ENCODE assay signal across 12 cellular contexts in genomic region chr12:109827566-109828550, GRCh38. TPM values are rescaled to one million over a fixed set of nuclear protein-coding genes. Genes with fewer than 3 reads are reported as not detected.
A peak's percentile ranks its signal among the peaks of the same experiment; 100 is the strongest.
DNase-seq lines count a peak whose midpoint lies in the region; ATAC-seq and TF ChIP-seq lines count a peak whose summit lies in the region.
"Had no signal": no experiment of that assay in that cellular context is flagged by ENCODE, and none has a peak within 500 bp of the region (broad histone marks: within the 10 kb centered on the region; RNA-seq: fewer than 3 reads in every experiment).

No MANE protein-coding gene starts in this region.

- no peaks in the 10 kb centered on the region for H3K36me3 Mint-ChIP-seq in CD4-positive, CD25-positive, alpha-beta regulatory T cell
- H3K36me3 Mint-ChIP-seq in WTC11: no peaks in the 10 kb centered on the region

- intact Hi-C loops in cardiac septum (cut with DNase I): no loop called here

- no peak overlapping the region for H3K4me2 ChIP-seq in osteoblast (ENCODE audit: insufficient read depth, low read length)

- H3K27ac ChIP-seq in CD4-positive, CD25-positive, alpha-beta regulatory T cell (ENCODE audit: insufficient read depth, low read length, poor library complexity, severe bottlenecking): no peak overlapping the region
- no peak overlapping the region for H3K27ac ChIP-seq in osteoblast (ENCODE audit: low read depth, low read length)

- DNase-seq in CD4-positive, CD25-positive, alpha-beta regulatory T cell: no peak
- DNase-seq in SKM-1 (lab: John Stamatoyannopoulos, UW; ENCODE audit: unreplicated experiment): peak; percentile 78
- DNase-seq in cardiac septum (ENCODE audit: low spot score): peak; percentile 91
- peak; percentile 73 for DNase-seq in osteoblast (ENCODE audit: insufficient read length, low spot score, missing footprints)
- no peak for DNase-seq in RPMI8226
- no peak for DNase-seq in WTC11 (ENCODE audit: low spot score)
- DNase-seq: activated T-cell treated with anti-CD3 and anti-CD28 coated beads, Interleukin-2, amount 50 U/mL, for 72 hours; NCI-H510A treated with DMSO at 0.1 percent for 48 hours; T-helper 2 cell had no signal

- no peak overlapping the region for H3K4me3 Mint-ChIP-seq in CD4-positive, CD25-positive, alpha-beta regulatory T cell
- no peak overlapping the region for H3K4me3 Mint-ChIP-seq in WTC11
- H3K4me3 Mint-ChIP-seq: activated T-cell treated with anti-CD3 and anti-CD28 coated beads, Interleukin-2, amount 50 U/mL, for 72 hours had no signal

- CTCF ChIA-PET in WTC11 (lab: Charles Lee): interaction anchor here (0.9 to 2.5 kb wide), 4 partner anchors 12 to 25 kb away, joined by 4 to 19 read pairs (median 6); no protein-coding TSS in a partner anchor

- ATAC-seq in CD4-positive, CD25-positive, alpha-beta regulatory T cell (ENCODE audit: low read depth in 2 of 2): peak; percentile 22
- ATAC-seq in HG03520 (IDR thresholded peaks at IDR 0.05; ENCODE audit: unreplicated experiment) (no peak), GM18907 (IDR thresholded peaks at IDR 0.05; ENCODE audit: unreplicated experiment) (no peak), WTC11 (no peak; the same call in 1 of the 2 replicates)
- ATAC-seq: activated T-cell treated with anti-CD3 and anti-CD28 coated beads, Interleukin-2, amount 50 U/mL, for 72 hours had no signal

- no peak for TF ChIP-seq CTCF in osteoblast (IDR thresholded peaks at IDR 0.05; ENCODE audit: extremely low read depth, low read depth, low read length)
- no peak for TF ChIP-seq CTCF in WTC11 (IDR thresholded peaks at IDR 0.05)

- no peaks in the 10 kb centered on the region for H3K36me3 ChIP-seq in CD4-positive, CD25-positive, alpha-beta regulatory T cell (ENCODE audit: control insufficient read depth, insufficient read depth, low read length)
- no peaks in the 10 kb centered on the region for H3K36me3 ChIP-seq in osteoblast (ENCODE audit: insufficient read depth, low read length)

- no peaks in the 10 kb centered on the region for H3K4me1 Mint-ChIP-seq in CD4-positive, CD25-positive, alpha-beta regulatory T cell
- H3K4me1 Mint-ChIP-seq in WTC11: peaks cover 3% of the 10 kb centered on the region; the same call in 1 of the 2 replicates

- H3K9me3 ChIP-seq in CD4-positive, CD25-positive, alpha-beta regulatory T cell (ENCODE audit: control insufficient read depth in 2 of 2, low read length in 2 of 2): no peaks in the 10 kb centered on the region
- H3K9me3 ChIP-seq in osteoblast (ENCODE audit: low read depth, low read length): no peaks in the 10 kb centered on the region

- H3K27me3 ChIP-seq in CD4-positive, CD25-positive, alpha-beta regulatory T cell (ENCODE audit: control insufficient read depth, insufficient read depth, low read length): peaks cover 3% of the 10 kb centered on the region
- H3K27me3 ChIP-seq in osteoblast (ENCODE audit: insufficient read depth, low read length): no peaks in the 10 kb centered on the region

- no peak overlapping the region for H2AFZ ChIP-seq in osteoblast (ENCODE audit: low read length)

- H3K9me3 Mint-ChIP-seq in CD4-positive, CD25-positive, alpha-beta regulatory T cell: no peaks in the 10 kb centered on the region
- H3K9me3 Mint-ChIP-seq in WTC11: no peaks in the 10 kb centered on the region
- H3K9me3 Mint-ChIP-seq: activated T-cell treated with anti-CD3 and anti-CD28 coated beads, Interleukin-2, amount 50 U/mL, for 72 hours had no signal

- H3K27me3 Mint-ChIP-seq in CD4-positive, CD25-positive, alpha-beta regulatory T cell: peaks cover 21% of the 10 kb centered on the region
- peaks cover 4% of the 10 kb centered on the region for H3K27me3 Mint-ChIP-seq in WTC11 (ENCODE audit: low read depth)

- H3K4me3 ChIP-seq in CD4-positive, CD25-positive, alpha-beta regulatory T cell (ENCODE audit: low read depth, low read length): no peak overlapping the region
- no peak overlapping the region for H3K4me3 ChIP-seq in osteoblast (ENCODE audit: insufficient read depth, low read length)

- H3K79me2 ChIP-seq in osteoblast (ENCODE audit: insufficient read depth, low read length): no peaks in the 10 kb centered on the region

- no peaks in the 10 kb centered on the region for H3K4me1 ChIP-seq in CD4-positive, CD25-positive, alpha-beta regulatory T cell (ENCODE audit: control insufficient read depth, insufficient read depth, low read length, poor library complexity, severe bottlenecking)
- H3K4me1 ChIP-seq in osteoblast (ENCODE audit: insufficient read depth, low read length): no peaks in the 10 kb centered on the region

- H3K27ac Mint-ChIP-seq in CD4-positive, CD25-positive, alpha-beta regulatory T cell: no peak overlapping the region
- no peak overlapping the region for H3K27ac Mint-ChIP-seq in WTC11
- H3K27ac Mint-ChIP-seq: activated T-cell treated with anti-CD3 and anti-CD28 coated beads, Interleukin-2, amount 50 U/mL, for 72 hours had no signal

- POLR2A ChIA-PET in WTC11 (lab: Charles Lee): interaction anchor here (1.0 kb wide), 1 partner anchor 26 kb away, joined by 3 read pairs; no protein-coding TSS in a partner anchor

- H4K20me1 ChIP-seq in osteoblast (ENCODE audit: insufficient read depth, low read length): peaks cover 7% of the 10 kb centered on the region

TF ChIP-seq in WTC11, 78 proteins besides CTCF, POLR2A, EP300 and RAD21 (continues in another document):
- TF ChIP-seq TEAD1 (CRISPR knock-in tag; IDR thresholded peaks at IDR 0.05) (no peak), ZNF219 (CRISPR knock-in tag; IDR thresholded peaks at IDR 0.05; ENCODE audit: borderline replicate concordance) (no peak), FOXP4 (CRISPR knock-in tag; IDR thresholded peaks at IDR 0.05) (no peak), USF1 (CRISPR knock-in tag; IDR thresholded peaks at IDR 0.05) (no peak), IRF2 (CRISPR knock-in tag; IDR thresholded peaks at IDR 0.05; ENCODE audit: borderline replicate concordance, low read depth) (no peak), MXD4 (CRISPR knock-in tag; IDR thresholded peaks at IDR 0.05; ENCODE audit: borderline replicate concordance) (no peak), ZNF121 (CRISPR knock-in tag; IDR thresholded peaks at IDR 0.05) (no peak), JUN (CRISPR knock-in tag; IDR thresholded peaks at IDR 0.05) (no peak), ZNF423 (CRISPR knock-in tag; IDR thresholded peaks at IDR 0.05) (no peak)
- TF ChIP-seq, protein P1, sequence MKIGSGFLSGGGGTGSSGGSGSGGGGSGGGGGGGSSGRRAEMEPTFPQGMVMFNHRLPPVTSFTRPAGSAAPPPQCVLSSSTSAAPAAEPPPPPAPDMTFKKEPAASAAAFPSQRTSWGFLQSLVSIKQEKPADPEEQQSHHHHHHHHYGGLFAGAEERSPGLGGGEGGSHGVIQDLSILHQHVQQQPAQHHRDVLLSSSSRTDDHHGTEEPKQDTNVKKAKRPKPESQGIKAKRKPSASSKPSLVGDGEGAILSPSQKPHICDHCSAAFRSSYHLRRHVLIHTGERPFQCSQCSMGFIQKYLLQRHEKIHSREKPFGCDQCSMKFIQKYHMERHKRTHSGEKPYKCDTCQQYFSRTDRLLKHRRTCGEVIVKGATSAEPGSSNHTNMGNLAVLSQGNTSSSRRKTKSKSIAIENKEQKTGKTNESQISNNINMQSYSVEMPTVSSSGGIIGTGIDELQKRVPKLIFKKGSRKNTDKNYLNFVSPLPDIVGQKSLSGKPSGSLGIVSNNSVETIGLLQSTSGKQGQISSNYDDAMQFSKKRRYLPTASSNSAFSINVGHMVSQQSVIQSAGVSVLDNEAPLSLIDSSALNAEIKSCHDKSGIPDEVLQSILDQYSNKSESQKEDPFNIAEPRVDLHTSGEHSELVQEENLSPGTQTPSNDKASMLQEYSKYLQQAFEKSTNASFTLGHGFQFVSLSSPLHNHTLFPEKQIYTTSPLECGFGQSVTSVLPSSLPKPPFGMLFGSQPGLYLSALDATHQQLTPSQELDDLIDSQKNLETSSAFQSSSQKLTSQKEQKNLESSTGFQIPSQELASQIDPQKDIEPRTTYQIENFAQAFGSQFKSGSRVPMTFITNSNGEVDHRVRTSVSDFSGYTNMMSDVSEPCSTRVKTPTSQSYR (CRISPR knock-in tag; IDR thresholded peaks at IDR 0.05): no peak

RNA-seq across cellular contexts. Expression of gene TRPV4, which starts 5.3 kb away (rescaled TPM):
- not detected for total RNA-seq in CD4-positive, CD25-positive, alpha-beta regulatory T cell
- not detected for polyA plus RNA-seq in CD4-positive, CD25-positive, alpha-beta regulatory T cell
- total RNA-seq in cardiac septum: 0.46 TPM
- 3.2 and 5.8 TPM in 2 replicates for total RNA-seq in osteoblast
- 2.9 to 5.4 TPM (median 5.1 TPM) in 3 replicates for total RNA-seq in WTC11 (2021)
- total RNA-seq: activated T-cell treated with anti-CD3 and anti-CD28 coated beads, Interleukin-2, amount 50 U/mL, for 72 hours had no signal
- polyA plus RNA-seq: neural cell had no signal

RNA-seq across cellular contexts. Expression of gene GLTP, which starts 52.5 kb away (rescaled TPM):
- total RNA-seq in CD4-positive, CD25-positive, alpha-beta regulatory T cell: 31.1 TPM
- 10 to 100 TPM; 36.1 to 48.9 (median 38.4) TPM for polyA plus RNA-seq in CD4-positive, CD25-positive, alpha-beta regulatory T cell
- total RNA-seq in cardiac septum (23.3 TPM), osteoblast (50.3 and 50.7 TPM in 2 replicates), WTC11 (2021) (21.6 to 25.8 TPM (median 22.8 TPM) in 3 replicates)

Comparison
In these comparisons a context has a peak if more than half of its experiments do, and no peak if none do; other contexts are left out.
1. ATAC-seq: peak in CD4-positive, CD25-positive, alpha-beta regulatory T cell (2 of 2); none in HG03520 (single experiment), GM18907 (single experiment) and WTC11 (single experiment).
2. DNase-seq: peak in SKM-1 (single experiment), cardiac septum (single experiment) and osteoblast (single experiment); none in CD4-positive, CD25-positive, alpha-beta regulatory T cell (0 of 3), RPMI8226 (single experiment) and WTC11 (single experiment).